In the genomic region with DNA sequence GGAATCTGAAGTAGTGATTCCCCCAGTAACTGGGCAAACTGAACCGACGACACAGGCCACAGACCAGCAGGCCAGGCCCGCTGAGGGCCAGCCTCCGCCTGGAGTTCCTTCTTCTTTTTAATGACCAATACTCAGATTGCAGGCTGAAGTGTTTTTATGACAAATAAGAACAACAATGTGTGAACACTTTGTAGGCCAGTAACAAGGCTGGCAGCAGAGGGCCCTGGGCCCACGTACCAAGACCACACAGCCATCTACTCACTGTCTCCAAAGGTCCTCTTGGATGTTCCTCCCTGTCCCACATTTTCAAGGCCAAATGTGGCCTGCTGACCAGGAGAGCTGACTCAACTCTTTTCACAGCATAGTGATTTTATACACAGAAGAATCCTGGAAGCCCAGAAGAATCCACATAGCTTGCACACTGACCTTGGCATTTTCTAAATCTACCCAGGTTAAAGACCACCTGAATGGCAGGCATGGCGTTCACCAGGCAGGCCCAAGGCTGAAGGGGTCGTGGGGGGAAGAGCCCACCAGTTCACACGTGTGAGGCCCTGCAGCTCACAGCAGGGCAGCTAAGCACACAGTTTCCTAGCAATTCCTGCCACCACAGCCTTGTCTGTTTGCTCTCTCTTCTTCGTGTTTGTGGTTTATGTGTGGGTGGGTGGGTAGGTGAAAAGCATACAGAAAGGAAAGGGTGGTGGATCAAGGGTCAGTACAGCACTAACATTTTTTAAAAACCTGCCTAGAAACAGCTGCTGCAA, we compare ENCODE assay signal across 8 cellular contexts. TPM values are rescaled to one million over a fixed set of nuclear protein-coding genes. Genes with fewer than 3 reads are reported as not detected.
DNase-seq lines count a peak whose midpoint lies in the region; ATAC-seq and TF ChIP-seq lines count a peak whose summit lies in the region.

No MANE protein-coding gene starts in this region.

- H3K9me3 ChIP-seq in ascending aorta, result no peaks in the 10 kb centered on the region

- no peaks in the 10 kb centered on the region for H3K27me3 ChIP-seq in ascending aorta

- H3K27ac ChIP-seq in ascending aorta, result peak overlapping the region; percentile 78 to 85

- peaks cover 13 to 24% of the 10 kb centered on the region in 2 donors for H3K4me1 ChIP-seq in ascending aorta

- H3K36me3 ChIP-seq in ascending aorta, result no peaks in the 10 kb centered on the region

- intact Hi-C loops in ascending aorta (cut with DNase I), result loop anchor here (5.0 to 10.0 kb wide), 2 partner anchors 42 to 965 kb away; partner anchors contain the start of genes ANKRD49 and MRE11

- no peak for TF ChIP-seq CTCF in ascending aorta (IDR thresholded peaks at IDR 0.05)

- H3K4me3 ChIP-seq in ascending aorta, result no peak overlapping the region

- DNase-seq in EH (ENCODE audit: low read depth) (peak; percentile 18), ascending aorta (ENCODE audit: low spot score in 2 of 2) (no peak), midbrain (lab: John Stamatoyannopoulos, UW) (peak; percentile 28), KG1 (lab: John Stamatoyannopoulos, UW) (no peak), putamen (ENCODE audit: low spot score) (no peak), cerebellar cortex (ENCODE audit: low spot score) (no peak)
- no peak for DNase-seq in stimulated activated naive CD4-positive, alpha-beta T cell treated with Interleukin-2 at 50 U/mL for 16 hours (lab: John Stamatoyannopoulos, UW)

- peak; percentile 48 for ATAC-seq in HG02678 (IDR thresholded peaks at IDR 0.05; ENCODE audit: unreplicated experiment)

RNA-seq across cellular contexts. Expression of gene SMCO4, which starts 13.3 kb away (rescaled TPM):
- total RNA-seq in ascending aorta, result 89.2 TPM

Comparison
In these comparisons a context has a peak if more than half of its experiments do, and no peak if none do; other contexts are left out.
1. DNase-seq: peak in EH (single experiment) and midbrain (single experiment); none in ascending aorta (0 of 2), KG1 (single experiment), putamen (single experiment), stimulated activated naive CD4-positive, alpha-beta T cell treated with Interleukin-2 at 50 U/mL for 16 hours (single experiment) and cerebellar cortex (single experiment).